ENCODE assay signal across 1 cellular context in the genomic region with DNA sequence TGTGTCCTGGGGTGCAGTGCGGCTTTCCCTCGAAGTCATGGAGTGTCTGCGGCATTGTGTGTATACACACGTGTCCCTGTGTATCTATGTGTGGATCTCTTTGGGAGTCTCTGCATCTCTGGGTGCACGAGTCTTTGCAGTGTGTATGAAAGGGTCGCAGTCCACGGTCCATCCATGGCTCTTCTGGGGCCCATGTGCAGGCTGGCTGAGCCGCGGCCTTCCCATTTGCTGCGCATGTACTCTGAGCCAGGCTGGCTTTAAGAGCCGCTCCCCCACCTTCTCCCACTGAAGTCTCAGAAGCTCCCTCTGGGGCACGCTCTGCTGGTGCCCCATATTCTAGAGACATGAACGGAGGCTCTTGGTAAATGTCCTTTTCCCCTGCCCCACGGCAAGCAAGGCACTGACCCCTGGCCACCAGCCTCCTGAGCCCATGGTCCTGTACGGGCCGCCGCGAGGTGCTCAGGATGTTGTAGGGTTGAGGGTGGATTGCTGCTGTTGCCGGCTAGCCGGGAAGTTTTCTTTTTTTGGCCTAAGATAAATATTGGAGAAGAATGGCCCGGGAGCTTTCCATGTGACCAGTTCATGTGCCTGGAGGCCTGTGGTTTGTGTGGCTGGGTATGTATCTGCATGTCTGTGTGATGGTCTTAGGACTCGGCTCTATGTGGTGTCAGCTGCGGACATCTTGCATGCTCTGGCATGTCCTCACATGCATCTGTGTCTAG.
TF ChIP-seq lines count a peak whose summit lies in the region.

No MANE protein-coding gene starts in this region.

TF ChIP-seq in WTC11, 78 proteins besides CTCF, POLR2A, EP300 and RAD21 (continued from another document):
- TF ChIP-seq USF2 (CRISPR knock-in tag; IDR thresholded peaks at IDR 0.05): no peak
- TF ChIP-seq USF1 (CRISPR knock-in tag; IDR thresholded peaks at IDR 0.05): no peak
- TF ChIP-seq PRDM15 (CRISPR knock-in tag; IDR thresholded peaks at IDR 0.05): no peak
- no peak for TF ChIP-seq EMX1 (CRISPR knock-in tag; IDR thresholded peaks at IDR 0.05)
- TF ChIP-seq E2F4 (CRISPR knock-in tag; IDR thresholded peaks at IDR 0.05; ENCODE audit: borderline replicate concordance, low read depth): no peak
TF ChIP-seq in WTC11: peak in this region for 0.
